Comparison of ENCODE assay signal across 17 cellular contexts in the genomic region with DNA sequence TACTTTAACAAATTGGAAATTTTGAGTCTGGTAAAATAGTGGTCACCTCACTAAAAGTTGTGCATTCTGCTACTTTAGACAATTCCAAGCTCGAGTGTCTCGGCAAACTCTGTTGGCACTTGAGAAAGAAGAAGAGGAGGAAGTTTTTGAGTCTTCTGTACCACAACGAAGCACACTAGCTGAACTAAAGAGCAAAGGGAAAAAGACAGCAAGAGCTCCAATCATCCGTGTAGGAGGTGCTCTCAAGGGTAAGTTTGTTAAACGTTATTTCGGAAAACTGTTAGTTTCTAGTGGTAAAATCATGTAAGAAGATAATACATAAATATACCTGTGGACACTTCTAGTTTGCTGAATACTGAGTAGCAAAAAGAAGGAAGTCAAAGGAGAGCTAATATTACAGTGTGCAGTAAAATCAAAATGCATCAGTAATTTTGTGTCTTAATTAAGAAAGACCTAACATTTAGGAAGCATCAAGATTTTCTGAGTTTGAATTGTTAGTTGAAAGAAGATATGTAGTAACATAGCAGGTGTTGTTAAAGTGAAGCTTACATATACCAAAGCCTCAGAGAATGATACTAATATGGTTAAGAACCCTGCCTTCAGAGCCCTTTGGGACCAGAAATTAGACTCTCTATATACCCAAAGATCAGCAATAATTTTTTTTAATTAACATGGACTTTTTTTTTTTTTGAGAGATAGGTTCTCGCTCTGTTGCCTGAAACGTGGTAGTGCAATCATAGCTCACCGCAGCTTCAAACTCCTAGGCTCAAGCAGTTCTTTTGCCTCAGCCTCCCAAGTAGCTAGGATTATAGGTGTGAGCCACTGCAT. TPM values are rescaled to one million over a fixed set of nuclear protein-coding genes. Genes with fewer than 3 reads are reported as not detected.
DNase-seq lines count a peak whose midpoint lies in the region; ATAC-seq, FAIRE-seq and TF ChIP-seq lines count a peak whose summit lies in the region.
"Had no signal": no experiment of that assay in that cellular context is flagged by ENCODE, and none has a peak within 500 bp of the region (broad histone marks: within the 10 kb centered on the region; RNA-seq: fewer than 3 reads in every experiment).

No MANE protein-coding gene starts in this region.

- DNase-seq in activated CD4-positive, alpha-beta T cell treated with anti-CD3 and anti-CD28 coated beads for 36 hours, result no peak
- DNase-seq in activated CD4-positive, alpha-beta T cell treated with anti-CD3 and anti-CD28 coated beads, Interleukin-2, amount 50 U/mL, for 1 hour, result no peak
- DNase-seq in GM18507 (ENCODE audit: extremely low spot score, insufficient read length, low read depth) (no peak), natural killer cell (no peak), NCI-H1417 (lab: John Stamatoyannopoulos, UW) (no peak)
- DNase-seq in activated T-helper 1 cell treated with anti-CD3 and anti-CD28 coated beads, Interleukin-12 subunit alpha, Interleukin-12 subunit beta, Interleukin-2, Interleukin-4 antibody, amounts not matched to agents 30 ng/mL and 10 ng/mL and 1 ng/mL, durations not matched to agents 14 hours and 24 hours and 36 hours (ENCODE audit: low spot score), result no peak
- DNase-seq in activated CD8-positive, alpha-beta memory T cell treated with anti-CD3 and anti-CD28 coated beads for 24 hours, result no peak
- DNase-seq: anterior cingulate cortex, islet precursor cell, MV-4-11, NCI-H2029, NCI-H446 treated with DMSO at 0.1 percent for 48 hours, right lobe of liver, SIG-M5, stomach had no signal

- no peak for TF ChIP-seq CTCF in natural killer cell (IDR thresholded peaks at IDR 0.05)

- peak; percentile 75 for FAIRE-seq in GM18507 (lab: Jason Lieb, UNC)

- H3K4me3 Mint-ChIP-seq in activated CD4-positive, alpha-beta T cell treated with anti-CD3 and anti-CD28 coated beads for 36 hours, result no peak overlapping the region
- H3K4me3 Mint-ChIP-seq in activated T-helper 1 cell treated with anti-CD3 and anti-CD28 coated beads, Interleukin-12 subunit alpha, Interleukin-12 subunit beta, Interleukin-2, Interleukin-4 antibody, amounts not matched to agents 30 ng/mL and 10 ng/mL and 1 ng/mL, durations not matched to agents 14 hours and 24 hours and 36 hours, result peak overlapping the region; percentile 48
- H3K4me3 Mint-ChIP-seq in natural killer cell, result peak overlapping the region; percentile 42
- H3K4me3 Mint-ChIP-seq: mesothelial cell of epicardium had no signal

- POLR2A ChIA-PET in activated CD4-positive, alpha-beta T cell treated with anti-CD3 and anti-CD28 coated beads for 36 hours (lab: Charles Lee), result interaction anchor here (0.6 to 1.2 kb wide), 4 partner anchors 9 to 70 kb away, joined by 3 to 6 read pairs (median 6); no protein-coding TSS in a partner anchor

- CTCF ChIA-PET in activated CD4-positive, alpha-beta T cell treated with anti-CD3 and anti-CD28 coated beads for 36 hours (lab: Charles Lee), result interaction anchor here (0.5 to 1.5 kb wide), 12 partner anchors 13 to 1603 kb away, joined by 3 to 10 read pairs (median 4); no protein-coding TSS in a partner anchor

- intact Hi-C loops in activated CD4-positive, alpha-beta T cell treated with anti-CD3 and anti-CD28 coated beads for 36 hours (cut with DNase I, micrococcal nuclease), result no loop called here
- intact Hi-C loops in activated T-helper 1 cell treated with anti-CD3 and anti-CD28 coated beads, Interleukin-12 subunit alpha, Interleukin-12 subunit beta, Interleukin-2, Interleukin-4 antibody, amounts not matched to agents 30 ng/mL and 10 ng/mL and 1 ng/mL, durations not matched to agents 14 hours and 24 hours and 36 hours (cut with micrococcal nuclease), result no loop called here
- intact Hi-C loops in natural killer cell (cut with micrococcal nuclease), result no loop called here

- H3K27me3 Mint-ChIP-seq in activated CD4-positive, alpha-beta T cell treated with anti-CD3 and anti-CD28 coated beads for 36 hours, result no peaks in the 10 kb centered on the region
- H3K27me3 Mint-ChIP-seq in activated T-helper 1 cell treated with anti-CD3 and anti-CD28 coated beads, Interleukin-12 subunit alpha, Interleukin-12 subunit beta, Interleukin-2, Interleukin-4 antibody, amounts not matched to agents 30 ng/mL and 10 ng/mL and 1 ng/mL, durations not matched to agents 14 hours and 24 hours and 36 hours (ENCODE audit: insufficient read depth), result no peaks in the 10 kb centered on the region
- no peaks in the 10 kb centered on the region for H3K27me3 Mint-ChIP-seq in natural killer cell (ENCODE audit: low read depth in 2 of 2)

- no peaks in the 10 kb centered on the region for H3K9me3 Mint-ChIP-seq in activated CD4-positive, alpha-beta T cell treated with anti-CD3 and anti-CD28 coated beads for 36 hours (ENCODE audit: low read depth)
- H3K9me3 Mint-ChIP-seq in activated T-helper 1 cell treated with anti-CD3 and anti-CD28 coated beads, Interleukin-12 subunit alpha, Interleukin-12 subunit beta, Interleukin-2, Interleukin-4 antibody, amounts not matched to agents 30 ng/mL and 10 ng/mL and 1 ng/mL, durations not matched to agents 14 hours and 24 hours and 36 hours, result no peaks in the 10 kb centered on the region
- H3K9me3 Mint-ChIP-seq in natural killer cell, result no peaks in the 10 kb centered on the region
- H3K9me3 Mint-ChIP-seq: mesothelial cell of epicardium had no signal

- H3K4me1 Mint-ChIP-seq in activated CD4-positive, alpha-beta T cell treated with anti-CD3 and anti-CD28 coated beads for 36 hours, result peaks cover 27% of the 10 kb centered on the region
- H3K4me1 Mint-ChIP-seq in activated T-helper 1 cell treated with anti-CD3 and anti-CD28 coated beads, Interleukin-12 subunit alpha, Interleukin-12 subunit beta, Interleukin-2, Interleukin-4 antibody, amounts not matched to agents 30 ng/mL and 10 ng/mL and 1 ng/mL, durations not matched to agents 14 hours and 24 hours and 36 hours (ENCODE audit: low read depth), result peaks cover 39% of the 10 kb centered on the region
- peaks cover 20 to 23% of the 10 kb centered on the region in 2 donors for H3K4me1 Mint-ChIP-seq in natural killer cell
- H3K4me1 Mint-ChIP-seq: mesothelial cell of epicardium had no signal

- H3K27ac Mint-ChIP-seq in activated CD4-positive, alpha-beta T cell treated with anti-CD3 and anti-CD28 coated beads for 36 hours, result peak overlapping the region; percentile 5
- H3K27ac Mint-ChIP-seq in activated T-helper 1 cell treated with anti-CD3 and anti-CD28 coated beads, Interleukin-12 subunit alpha, Interleukin-12 subunit beta, Interleukin-2, Interleukin-4 antibody, amounts not matched to agents 30 ng/mL and 10 ng/mL and 1 ng/mL, durations not matched to agents 14 hours and 24 hours and 36 hours, result peak overlapping the region; percentile 75
- H3K27ac Mint-ChIP-seq in natural killer cell, result peak overlapping the region; percentile 35 to 69
- H3K27ac Mint-ChIP-seq: mesothelial cell of epicardium had no signal

- H3K36me3 Mint-ChIP-seq in activated CD4-positive, alpha-beta T cell treated with anti-CD3 and anti-CD28 coated beads for 36 hours (ENCODE audit: low read depth), result peaks cover 62% of the 10 kb centered on the region
- H3K36me3 Mint-ChIP-seq in activated T-helper 1 cell treated with anti-CD3 and anti-CD28 coated beads, Interleukin-12 subunit alpha, Interleukin-12 subunit beta, Interleukin-2, Interleukin-4 antibody, amounts not matched to agents 30 ng/mL and 10 ng/mL and 1 ng/mL, durations not matched to agents 14 hours and 24 hours and 36 hours (ENCODE audit: low read depth), result peaks cover 38% of the 10 kb centered on the region
- H3K36me3 Mint-ChIP-seq in natural killer cell, result no peaks in the 10 kb centered on the region

- no peak for ATAC-seq in activated CD4-positive, alpha-beta T cell treated with anti-CD3 and anti-CD28 coated beads for 36 hours
- ATAC-seq in natural killer cell, result no peak
- ATAC-seq in GM18870 (IDR thresholded peaks at IDR 0.05; ENCODE audit: unreplicated experiment), result no peak
- ATAC-seq: right lobe of liver had no signal

RNA-seq across cellular contexts. Expression of a gene that starts 23.0 kb away (rescaled TPM):
- 10 to 100 TPM; 95.3 to 99.5 TPM for total RNA-seq in activated CD4-positive, alpha-beta T cell treated with anti-CD3 and anti-CD28 coated beads for 36 hours
- total RNA-seq in activated T-helper 1 cell treated with anti-CD3 and anti-CD28 coated beads, Interleukin-12 subunit alpha, Interleukin-12 subunit beta, Interleukin-2, Interleukin-4 antibody, amounts not matched to agents 30 ng/mL and 10 ng/mL and 1 ng/mL, durations not matched to agents 14 hours and 24 hours and 36 hours, result 71.0 and 76.1 TPM in 2 replicates
- total RNA-seq in natural killer cell, result 1 to 10 TPM in 2 of 3 donors, under 1 TPM in 1; 0.75 to 2.4 (median 1.9) TPM

RNA-seq across cellular contexts. Expression of a gene that starts 55.0 kb away (rescaled TPM):
- under 1 TPM; 0.30 to 0.53 TPM for total RNA-seq in activated CD4-positive, alpha-beta T cell treated with anti-CD3 and anti-CD28 coated beads for 36 hours
- 0.26 and 0.78 TPM in 2 replicates for total RNA-seq in activated T-helper 1 cell treated with anti-CD3 and anti-CD28 coated beads, Interleukin-12 subunit alpha, Interleukin-12 subunit beta, Interleukin-2, Interleukin-4 antibody, amounts not matched to agents 30 ng/mL and 10 ng/mL and 1 ng/mL, durations not matched to agents 14 hours and 24 hours and 36 hours
- total RNA-seq in natural killer cell, result 10 to 100 TPM in 1 of 3 donors, 1 to 10 TPM in 2; 7.6 to 10.9 (median 7.9) TPM

Comparison
In these comparisons a context has a peak if more than half of its experiments do, and no peak if none do; other contexts are left out.
1. H3K27ac Mint-ChIP-seq: peak in every context shown above with its lines; median percentile 75 in activated T-helper 1 cell treated with anti-CD3 and anti-CD28 coated beads, Interleukin-12 subunit alpha, Interleukin-12 subunit beta, Interleukin-2, Interleukin-4 antibody, amounts not matched to agents 30 ng/mL and 10 ng/mL and 1 ng/mL, durations not matched to agents 14 hours and 24 hours and 36 hours; 52 in natural killer cell; 5 in activated CD4-positive, alpha-beta T cell treated with anti-CD3 and anti-CD28 coated beads for 36 hours.
2. RNA of a gene that starts 23.0 kb away (total RNA-seq): 95.3 to 99.5 TPM in activated CD4-positive, alpha-beta T cell treated with anti-CD3 and anti-CD28 coated beads for 36 hours and 71.0 to 76.1 TPM in activated T-helper 1 cell treated with anti-CD3 and anti-CD28 coated beads, Interleukin-12 subunit alpha, Interleukin-12 subunit beta, Interleukin-2, Interleukin-4 antibody, amounts not matched to agents 30 ng/mL and 10 ng/mL and 1 ng/mL, durations not matched to agents 14 hours and 24 hours and 36 hours; 0.75 to 2.4 TPM in natural killer cell; every median in the first group is over 10 times any median in the second.